Comparison of ENCODE assay signal across 9 cellular contexts in genomic region chr3:129859272-129859671, GRCh38.
"Had no signal": no experiment of that assay in that cellular context is flagged by ENCODE, and none has a peak within 500 bp of the region (broad histone marks: within the 10 kb centered on the region; RNA-seq: fewer than 3 reads in every experiment).

No MANE protein-coding gene starts in this region.

- H3K27ac Mint-ChIP-seq: HFFc6 had no signal

- H3K4me3 ChIP-seq: GM23248 had no signal

- H3K4me3 Mint-ChIP-seq: H9, HFFc6 had no signal

- H3K9me3 Mint-ChIP-seq: H9, HFFc6 had no signal

- H3K9ac ChIP-seq: GM23248 had no signal

- H3K27ac ChIP-seq: GM23248, HL-60 had no signal

- H2AFZ ChIP-seq: GM23248 had no signal

- FAIRE-seq: H54 had no signal

- DNase-seq: GM23248, GOT3, H9, HCEC 1CT, HFFc6, IMR-90, KBM-7 had no signal
